In genomic region chr3:114756506-114757279, GRCh38 we compare ENCODE assay signal across 10 cellular contexts.
DNase-seq lines count a peak whose midpoint lies in the region; ATAC-seq and TF ChIP-seq lines count a peak whose summit lies in the region.
"Had no signal": no experiment of that assay in that cellular context is flagged by ENCODE, and none has a peak within 500 bp of the region (broad histone marks: within the 10 kb centered on the region; RNA-seq: fewer than 3 reads in every experiment).

No MANE protein-coding gene starts in this region.

- no peaks in the 10 kb centered on the region for H3K9me3 ChIP-seq in lower lobe of right lung
- H3K9me3 ChIP-seq: thoracic aorta had no signal

- H3K27me3 ChIP-seq in lower lobe of right lung (ENCODE audit: low read depth): no peaks in the 10 kb centered on the region

- no peak overlapping the region for H3K27ac Mint-ChIP-seq in activated CD4-positive, alpha-beta T cell treated with anti-CD3 and anti-CD28 coated beads, Interleukin-2, amount 10 ng/mL, durations not matched to agents 7 days and 5 days

- no peaks in the 10 kb centered on the region for H3K36me3 Mint-ChIP-seq in activated CD4-positive, alpha-beta T cell treated with anti-CD3 and anti-CD28 coated beads, Interleukin-2, amount 10 ng/mL, durations not matched to agents 7 days and 5 days (ENCODE audit: low read depth)

- no peaks in the 10 kb centered on the region for H3K4me1 Mint-ChIP-seq in activated CD4-positive, alpha-beta T cell treated with anti-CD3 and anti-CD28 coated beads, Interleukin-2, amount 10 ng/mL, durations not matched to agents 7 days and 5 days

- peak; percentile 47 for DNase-seq in ELR (ENCODE audit: low read depth)
- no peak for DNase-seq in lower lobe of right lung
- DNase-seq in dermis blood vessel endothelial cell: no peak
- no peak for DNase-seq in LoVo (ENCODE audit: low spot score)
- no peak for DNase-seq in NCI-H1436 treated with DMSO at 0.1 percent for 48 hours (lab: John Stamatoyannopoulos, UW)
- no peak for DNase-seq in activated CD4-positive, alpha-beta T cell treated with anti-CD3 and anti-CD28 coated beads, Interleukin-2, amount 10 ng/mL, durations not matched to agents 7 days and 5 days
- DNase-seq: NCI-H774 had no signal

- POLR2A ChIA-PET in activated CD4-positive, alpha-beta T cell treated with anti-CD3 and anti-CD28 coated beads, Interleukin-2, amount 10 ng/mL, durations not matched to agents 7 days and 5 days (lab: Charles Lee): no interaction called here

- H3K27me3 Mint-ChIP-seq in activated CD4-positive, alpha-beta T cell treated with anti-CD3 and anti-CD28 coated beads, Interleukin-2, amount 10 ng/mL, durations not matched to agents 7 days and 5 days: no peaks in the 10 kb centered on the region

- H3K4me1 ChIP-seq in lower lobe of right lung: peaks cover 6% of the 10 kb centered on the region

- H3K27ac ChIP-seq in lower lobe of right lung: no peak overlapping the region
- H3K27ac ChIP-seq: thoracic aorta had no signal

- H3K9me3 Mint-ChIP-seq in activated CD4-positive, alpha-beta T cell treated with anti-CD3 and anti-CD28 coated beads, Interleukin-2, amount 10 ng/mL, durations not matched to agents 7 days and 5 days: no peaks in the 10 kb centered on the region

- no peak for TF ChIP-seq CTCF in lower lobe of right lung (IDR thresholded peaks at IDR 0.05)

- ATAC-seq in GM21526 (IDR thresholded peaks at IDR 0.05; ENCODE audit: low FRiP score, unreplicated experiment) (peak; percentile 85), HG03558 (IDR thresholded peaks at IDR 0.05; ENCODE audit: extremely low read depth, unreplicated experiment) (peak; percentile 86), lower lobe of right lung (peak; percentile 51 to 71)

- intact Hi-C loops in lower lobe of right lung (cut with DNase I): no loop called here

- CTCF ChIA-PET in activated CD4-positive, alpha-beta T cell treated with anti-CD3 and anti-CD28 coated beads, Interleukin-2, amount 10 ng/mL, durations not matched to agents 7 days and 5 days (lab: Charles Lee): no interaction called here

- H3K4me3 ChIP-seq in lower lobe of right lung: no peak overlapping the region
- H3K4me3 ChIP-seq: thoracic aorta had no signal

- H3K4me3 Mint-ChIP-seq in activated CD4-positive, alpha-beta T cell treated with anti-CD3 and anti-CD28 coated beads, Interleukin-2, amount 10 ng/mL, durations not matched to agents 7 days and 5 days: no peak overlapping the region

- no peaks in the 10 kb centered on the region for H3K36me3 ChIP-seq in lower lobe of right lung
- H3K36me3 ChIP-seq: thoracic aorta had no signal
